ENCODE assay signal across 22 cellular contexts in the genomic region with DNA sequence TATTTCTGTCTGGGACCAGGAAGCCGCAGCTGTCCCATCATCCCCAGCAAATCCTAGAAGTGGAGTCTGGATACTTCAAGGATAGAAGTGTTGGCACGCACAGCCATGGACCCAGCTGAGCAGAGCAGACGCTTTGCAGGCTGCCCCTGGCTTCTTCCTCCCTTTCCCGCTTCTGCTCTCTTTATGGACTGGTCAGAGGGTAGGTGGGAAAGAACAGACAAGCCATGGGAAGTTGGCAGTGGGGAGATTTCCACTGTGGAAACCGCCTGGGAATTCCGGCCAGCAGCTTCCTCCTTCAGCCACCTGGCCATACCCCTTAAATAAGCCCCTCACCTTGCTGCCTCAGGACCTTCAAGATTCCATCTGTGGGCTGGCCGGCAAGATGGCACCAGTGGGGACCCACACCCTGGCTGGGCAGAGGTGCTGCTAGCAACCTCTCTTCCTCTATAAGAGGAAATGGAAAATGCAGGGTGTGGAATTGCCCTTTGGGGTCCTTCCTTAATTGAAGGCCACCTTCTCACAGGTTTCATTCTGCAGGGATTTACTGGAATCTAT. TPM values are rescaled to one million over a fixed set of nuclear protein-coding genes. Genes with fewer than 3 reads are reported as not detected.
DNase-seq lines count a peak whose midpoint lies in the region; ATAC-seq and TF ChIP-seq lines count a peak whose summit lies in the region.
"Had no signal": no experiment of that assay in that cellular context is flagged by ENCODE, and none has a peak within 500 bp of the region (broad histone marks: within the 10 kb centered on the region; RNA-seq: fewer than 3 reads in every experiment).

No MANE protein-coding gene starts in this region.

- H4K8ac ChIP-seq in mesenchymal stem cell (ENCODE audit: low read length) = peak overlapping the region; percentile 32

- no peaks in the 10 kb centered on the region for H3K27me3 ChIP-seq in mesenchymal stem cell (ENCODE audit: control insufficient read depth in 1 of 2, insufficient read depth in 1 of 2, low read length in 2 of 2)
- H3K27me3 ChIP-seq in transverse colon = no peaks in the 10 kb centered on the region
- H3K27me3 ChIP-seq: BE2C, MG63 had no signal

- no peak overlapping the region for H2BK120ac ChIP-seq in mesenchymal stem cell (ENCODE audit: low read depth, low read length)

- H3K4me1 Mint-ChIP-seq in natural killer cell treated with Interleukin-12 subunit alpha and Interleukin-12 subunit beta and Interleukin-15 and Interleukin-18, amount 100 ng/mL, for 72 hours (ENCODE audit: low read depth in 2 of 2) = peaks cover 0 to 10% of the 10 kb centered on the region in 2 donors
- no peaks in the 10 kb centered on the region for H3K4me1 Mint-ChIP-seq in natural killer cell

- no peak for TF ChIP-seq EP300 in transverse colon (IDR thresholded peaks at IDR 0.05; ENCODE audit: low read depth)

- H3K9me3 ChIP-seq in mesenchymal stem cell (ENCODE audit: control insufficient read depth, low read length) (no peaks in the 10 kb centered on the region), transverse colon (no peaks in the 10 kb centered on the region)
- H3K9me3 ChIP-seq: BE2C, MG63 had no signal

- H3K4me2 ChIP-seq in mesenchymal stem cell (ENCODE audit: low read length, poor library complexity, severe bottlenecking) = no peak overlapping the region
- H3K4me2 ChIP-seq: PC-9 had no signal

- no peak for ATAC-seq in natural killer cell treated with Interleukin-12 subunit alpha and Interleukin-12 subunit beta and Interleukin-15 and Interleukin-18, amount 100 ng/mL, for 72 hours
- ATAC-seq in natural killer cell = no peak
- ATAC-seq in GM21529 (IDR thresholded peaks at IDR 0.05; ENCODE audit: unreplicated experiment) = no peak
- ATAC-seq: CD8-positive, alpha-beta T cell had no signal

- no peak overlapping the region for H2BK5ac ChIP-seq in mesenchymal stem cell (ENCODE audit: low read depth, low read length, poor library complexity, severe bottlenecking)

- H3K36me3 Mint-ChIP-seq in natural killer cell treated with Interleukin-12 subunit alpha and Interleukin-12 subunit beta and Interleukin-15 and Interleukin-18, amount 100 ng/mL, for 72 hours = peaks cover 14% of the 10 kb centered on the region
- H3K36me3 Mint-ChIP-seq in natural killer cell = peaks cover 33% of the 10 kb centered on the region

- no peak overlapping the region for H3K4me3 ChIP-seq in mesenchymal stem cell (ENCODE audit: insufficient read depth in 1 of 2, low read depth in 1 of 2, low read length in 2 of 2)
- H3K4me3 ChIP-seq in transverse colon = no peak overlapping the region
- H3K4me3 ChIP-seq: MG63, PC-9 had no signal

- no peak overlapping the region for H3K18ac ChIP-seq in mesenchymal stem cell (ENCODE audit: low read depth in 1 of 2, low read length in 2 of 2)

- 87% methylated on average over 6 of the region's 7 CpGs for WGBS in mesenchymal stem cell
- 81 to 89% methylated on average over 4 to 7 of the region's 7 CpGs for WGBS in transverse colon (ENCODE audit: low coverage in 1 of 2), 2 donors

- TF ChIP-seq CTCF in natural killer cell (IDR thresholded peaks at IDR 0.05) (no peak), transverse colon (IDR thresholded peaks at IDR 0.05) (no peak)

- H3K79me1 ChIP-seq in mesenchymal stem cell (replicated peaks; ENCODE audit: low read length, poor library complexity, severe bottlenecking) = peaks cover 29% of the 10 kb centered on the region

- H3K36me3 ChIP-seq in mesenchymal stem cell (ENCODE audit: control insufficient read depth in 1 of 2, insufficient read depth in 2 of 2, low read depth in 1 of 2, low read length in 2 of 2) (peaks cover 81 to 87% of the 10 kb centered on the region in 2 experiments), transverse colon (peaks cover 0 to 36% (median 17%) of the 10 kb centered on the region in 4 donors)

- intact Hi-C loops in natural killer cell (cut with micrococcal nuclease) (no loop called here), transverse colon (cut with DNase I; ENCODE audit: low total_unique reads) (no loop called here)

- H3K27ac ChIP-seq in mesenchymal stem cell (ENCODE audit: low read length, poor library complexity, severe bottlenecking) = no peak overlapping the region
- H3K27ac ChIP-seq in transverse colon = no peak overlapping the region
- H3K27ac ChIP-seq: PC-9 had no signal

- H3K9ac ChIP-seq in mesenchymal stem cell (ENCODE audit: low read length) = no peak overlapping the region

- no peaks in the 10 kb centered on the region for H3K27me3 Mint-ChIP-seq in natural killer cell treated with Interleukin-12 subunit alpha and Interleukin-12 subunit beta and Interleukin-15 and Interleukin-18, amount 100 ng/mL, for 72 hours
- H3K27me3 Mint-ChIP-seq in natural killer cell (ENCODE audit: low read depth in 2 of 2) = no peaks in the 10 kb centered on the region

- in situ Hi-C loops in transverse colon (cut with MboI; ENCODE audit: low pct_ligation_motif_present in 1 of 4, low pct_unique_long_range_greater_than_20kb in 1 of 4, low sequenced_read_pairs in 3 of 4) = no loop called here

- peak; percentile 49 for DNase-seq in activated CD8-positive, alpha-beta memory T cell treated with anti-CD3 and anti-CD28 coated beads for 24 hours
- DNase-seq in activated CD8-positive, alpha-beta memory T cell treated with anti-CD3 and anti-CD28 coated beads, Interleukin-2, amount 50 U/mL, for 4 hours = no peak
- DNase-seq in natural killer cell treated with Interleukin-12 subunit alpha and Interleukin-12 subunit beta and Interleukin-15 and Interleukin-18, amount 100 ng/mL, for 72 hours (ENCODE audit: low spot score) = peak; percentile 40
- DNase-seq in natural killer cell = no peak
- no peak for DNase-seq in mesenchymal stem cell
- DNase-seq in transverse colon = peak; percentile 2
- no peak for DNase-seq in NCI-H82 treated with DMSO at 0.1 percent for 48 hours (lab: John Stamatoyannopoulos, UW; ENCODE audit: unreplicated experiment)
- DNase-seq: 8988T, BE2C, DMS79, HFFc6, Karpas-422, MG63, NCI-H1092, NCI-H146, NCI-H510A treated with DMSO at 0.1 percent for 48 hours, NCI-H82, PC-9 had no signal

- no peak overlapping the region for H3K4me3 Mint-ChIP-seq in natural killer cell treated with Interleukin-12 subunit alpha and Interleukin-12 subunit beta and Interleukin-15 and Interleukin-18, amount 100 ng/mL, for 72 hours
- no peak overlapping the region for H3K4me3 Mint-ChIP-seq in natural killer cell
- H3K4me3 Mint-ChIP-seq: CD8-positive, alpha-beta T cell; HFFc6 had no signal

- no peak overlapping the region for H3K27ac Mint-ChIP-seq in natural killer cell treated with Interleukin-12 subunit alpha and Interleukin-12 subunit beta and Interleukin-15 and Interleukin-18, amount 100 ng/mL, for 72 hours
- no peak overlapping the region for H3K27ac Mint-ChIP-seq in natural killer cell
- H3K27ac Mint-ChIP-seq: CD8-positive, alpha-beta T cell; HFFc6 had no signal

- no peak overlapping the region for H3K14ac ChIP-seq in mesenchymal stem cell (ENCODE audit: low read length in 2 of 2)

- no peak overlapping the region for H2AFZ ChIP-seq in mesenchymal stem cell (ENCODE audit: low read depth, low read length)
- H2AFZ ChIP-seq: PC-9 had no signal

- H3K4me1 ChIP-seq in mesenchymal stem cell (ENCODE audit: control insufficient read depth, insufficient read depth, low read depth, low read length) = peaks cover 12% of the 10 kb centered on the region
- H3K4me1 ChIP-seq in transverse colon = peaks cover 0 to 3% (median 0%) of the 10 kb centered on the region in 4 donors

- H2AK5ac ChIP-seq in mesenchymal stem cell (ENCODE audit: low read length, severe bottlenecking) = no peak overlapping the region

- H3K4ac ChIP-seq in mesenchymal stem cell (ENCODE audit: low read depth in 1 of 2, low read length in 2 of 2) = no peak overlapping the region

- no peak overlapping the region for H2BK12ac ChIP-seq in mesenchymal stem cell (ENCODE audit: low read length in 2 of 2)

- TF ChIP-seq POLR2A in transverse colon (IDR thresholded peaks at IDR 0.05) = no peak

- H2BK15ac ChIP-seq in mesenchymal stem cell (ENCODE audit: low read depth, poor library complexity, severe bottlenecking) = no peak overlapping the region

- no peak overlapping the region for H3K23ac ChIP-seq in mesenchymal stem cell (ENCODE audit: low read length in 2 of 2)

- no peaks in the 10 kb centered on the region for H3K9me3 Mint-ChIP-seq in natural killer cell treated with Interleukin-12 subunit alpha and Interleukin-12 subunit beta and Interleukin-15 and Interleukin-18, amount 100 ng/mL, for 72 hours
- H3K9me3 Mint-ChIP-seq in natural killer cell = no peaks in the 10 kb centered on the region
- H3K9me3 Mint-ChIP-seq: CD8-positive, alpha-beta T cell; HFFc6 had no signal

- no peak overlapping the region for H4K91ac ChIP-seq in mesenchymal stem cell (ENCODE audit: low read length)

RNA-seq across cellular contexts. Expression of a gene that starts 20.6 kb away (rescaled TPM):
- total RNA-seq in natural killer cell treated with Interleukin-12 subunit alpha and Interleukin-12 subunit beta and Interleukin-15 and Interleukin-18, amount 100 ng/mL, for 72 hours = under 1 TPM; 0.14 to 0.22 TPM
- total RNA-seq in natural killer cell = under 1 TPM in 2 of 3 donors, not detected in 1; 0.09 to 0.13 TPM
- polyA plus RNA-seq in mesenchymal stem cell (2013, experiment 1 of 2) = 1.1 TPM
- polyA plus RNA-seq in mesenchymal stem cell (2013, experiment 2 of 2) = 1.1 TPM
- 1 to 10 TPM in 2 of 4 donors, not detected in 2; 2.6 to 2.7 TPM for total RNA-seq in transverse colon
- total RNA-seq: CD8-positive, alpha-beta T cell had no signal

RNA-seq across cellular contexts. Expression of a gene that starts 34.2 kb away (rescaled TPM):
- 100 to 1,000 TPM; 168 to 241 TPM for total RNA-seq in natural killer cell treated with Interleukin-12 subunit alpha and Interleukin-12 subunit beta and Interleukin-15 and Interleukin-18, amount 100 ng/mL, for 72 hours
- total RNA-seq in natural killer cell (100 to 1,000 TPM; 250 to 357 (median 296) TPM), transverse colon (100 to 1,000 TPM in 1 of 4 donors, 10 to 100 TPM in 3; 70.2 to 319 (median 87.7) TPM)
- polyA plus RNA-seq in mesenchymal stem cell (2013, experiment 1 of 2) = 132 TPM
- 129 TPM for polyA plus RNA-seq in mesenchymal stem cell (2013, experiment 2 of 2)

RNA-seq across cellular contexts. Expression of a gene that starts 34.3 kb away (rescaled TPM):
- total RNA-seq in natural killer cell treated with Interleukin-12 subunit alpha and Interleukin-12 subunit beta and Interleukin-15 and Interleukin-18, amount 100 ng/mL, for 72 hours = 10 to 100 TPM; 22.9 to 23.0 TPM
- total RNA-seq in natural killer cell = 10 to 100 TPM; 10.1 to 15.1 (median 12.1) TPM
- polyA plus RNA-seq in mesenchymal stem cell (2013, experiment 1 of 2) = 20.5 TPM
- 20.5 TPM for polyA plus RNA-seq in mesenchymal stem cell (2013, experiment 2 of 2)
- total RNA-seq in transverse colon = 10 to 100 TPM in 3 of 4 donors, not detected in 1; 12.3 to 21.3 (median 17.9) TPM

RNA-seq across cellular contexts. Expression of a gene that starts 49.7 kb away (rescaled TPM):
- total RNA-seq in natural killer cell treated with Interleukin-12 subunit alpha and Interleukin-12 subunit beta and Interleukin-15 and Interleukin-18, amount 100 ng/mL, for 72 hours = not detected
- total RNA-seq in natural killer cell = not detected
- not detected for polyA plus RNA-seq in mesenchymal stem cell (2013, experiment 1 of 2)
- not detected for polyA plus RNA-seq in mesenchymal stem cell (2013, experiment 2 of 2)
- total RNA-seq in transverse colon = not detected
- total RNA-seq: CD8-positive, alpha-beta T cell; H4; HFFc6; HT-29; PC-9 had no signal

Comparison
In these comparisons a context has a peak if more than half of its experiments do, and no peak if none do; other contexts are left out.
1. DNase-seq: peak in activated CD8-positive, alpha-beta memory T cell treated with anti-CD3 and anti-CD28 coated beads for 24 hours (single experiment), natural killer cell treated with Interleukin-12 subunit alpha and Interleukin-12 subunit beta and Interleukin-15 and Interleukin-18, amount 100 ng/mL, for 72 hours (single experiment) and transverse colon (single experiment); none in activated CD8-positive, alpha-beta memory T cell treated with anti-CD3 and anti-CD28 coated beads, Interleukin-2, amount 50 U/mL, for 4 hours (single experiment), natural killer cell (single experiment), mesenchymal stem cell (single experiment) and NCI-H82 treated with DMSO at 0.1 percent for 48 hours (single experiment).